In the genomic region with DNA sequence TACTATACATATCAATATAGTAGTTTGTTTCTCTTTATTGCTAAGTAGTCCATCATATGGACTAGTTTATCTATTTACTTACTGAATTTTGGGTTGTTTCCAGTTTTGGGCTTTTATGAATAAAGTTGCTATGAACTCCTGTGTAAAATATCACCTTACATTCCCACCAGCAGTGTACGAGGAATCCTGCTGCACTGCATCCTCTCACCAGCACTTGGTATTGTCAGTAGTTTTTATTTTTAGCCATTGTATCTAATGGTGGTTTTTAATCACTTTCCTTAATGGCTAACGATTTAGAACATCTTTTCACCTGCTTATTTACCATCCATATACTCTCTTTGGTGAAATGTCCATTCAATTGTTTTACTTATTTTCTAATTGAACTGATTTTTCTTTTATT, we compare ENCODE assay signal across 30 cellular contexts. TPM values are rescaled to one million over a fixed set of nuclear protein-coding genes. Genes with fewer than 3 reads are reported as not detected.
"Had no signal": no experiment of that assay in that cellular context is flagged by ENCODE, and none has a peak within 500 bp of the region (broad histone marks: within the 10 kb centered on the region; RNA-seq: fewer than 3 reads in every experiment).

No MANE protein-coding gene starts in this region.

- H3K4me3 ChIP-seq: psoas muscle, thyroid gland, upper lobe of right lung had no signal

- H3K27me3 Mint-ChIP-seq: activated naive CD4-positive, alpha-beta T cell treated with anti-CD3 and anti-CD28 coated beads, Interleukin-2, amount 10 ng/mL, durations not matched to agents 7 days and 5 days; activated naive CD8-positive, alpha-beta T cell treated with anti-CD3 and anti-CD28 coated beads, Interleukin-2, amount 50 U/mL, for 24 hours; dendritic cell treated with granulocyte-macrophage colony-stimulating factor and Interleukin-4, amounts not matched to agents 40 ng/mL and 50 ng/mL, for 4 days; natural killer cell treated with Interleukin-12 subunit alpha and Interleukin-12 subunit beta and Interleukin-15 and Interleukin-18, amount 100 ng/mL, for 72 hours had no signal

- H3K9me3 Mint-ChIP-seq: activated naive CD4-positive, alpha-beta T cell treated with anti-CD3 and anti-CD28 coated beads, Interleukin-2, amount 10 ng/mL, durations not matched to agents 7 days and 5 days; activated naive CD8-positive, alpha-beta T cell treated with anti-CD3 and anti-CD28 coated beads, Interleukin-2, amount 50 U/mL, for 24 hours; dendritic cell treated with granulocyte-macrophage colony-stimulating factor and Interleukin-4, amounts not matched to agents 40 ng/mL and 50 ng/mL, for 4 days; natural killer cell treated with Interleukin-12 subunit alpha and Interleukin-12 subunit beta and Interleukin-15 and Interleukin-18, amount 100 ng/mL, for 72 hours had no signal

- H3K27me3 ChIP-seq: thyroid gland, upper lobe of right lung had no signal

- DNase-seq: activated CD4-positive, alpha-beta T cell treated with anti-CD3 and anti-CD28 coated beads for 4 hours; activated CD4-positive, alpha-beta T cell treated with anti-CD3 and anti-CD28 coated beads, Interleukin-2, amount 50 U/mL, for 48 hours; activated CD4-positive, CD25-positive, alpha-beta regulatory T cell; activated CD8-positive, alpha-beta memory T cell treated with anti-CD3 and anti-CD28 coated beads, Interleukin-2, amount 50 U/mL, for 48 hours; activated effector memory CD4-positive, alpha-beta T cell treated with Interleukin-2 at 50 U/mL for 16 hours; activated naive CD4-positive, alpha-beta T cell treated with anti-CD3 and anti-CD28 coated beads, Interleukin-2, amount 10 ng/mL, durations not matched to agents 7 days and 5 days; activated naive CD8-positive, alpha-beta T cell treated with anti-CD3 and anti-CD28 coated beads, Interleukin-2, amount 50 U/mL, for 24 hours; activated T-cell treated with anti-CD3 and anti-CD28 coated beads, Interleukin-2, amount 50 U/mL, for 48 hours; effector CD4-positive, alpha-beta T cell; foreskin fibroblast; kidney; mammary epithelial cell; midbrain; psoas muscle; right cardiac atrium; stimulated activated CD4-positive, alpha-beta T cell treated with anti-CD3 and anti-CD28 coated beads, Interleukin-12 subunit alpha, Interleukin-12 subunit beta, amount 100 ng/mL, for 4 hours; stimulated activated CD4-positive, alpha-beta T cell treated with anti-CD3 and anti-CD28 coated beads, Interleukin-4, amount 100 ng/mL, for 4 hours; stimulated activated naive CD8-positive, alpha-beta T cell treated with anti-CD3 and anti-CD28 coated beads, Interleukin-15, Interleukin-2, amounts not matched to agents 100 U/mL and 50 U/mL, for 24 hours; T-helper 1 cell; T-helper 9 cell; thyroid gland; upper lobe of right lung had no signal

- ATAC-seq: activated naive CD8-positive, alpha-beta T cell treated with anti-CD3 and anti-CD28 coated beads, Interleukin-2, amount 50 U/mL, for 24 hours; left lobe of liver; natural killer cell treated with Interleukin-12 subunit alpha and Interleukin-12 subunit beta and Interleukin-15 and Interleukin-18, amount 100 ng/mL, for 72 hours; stimulated activated naive CD8-positive, alpha-beta T cell treated with anti-CD3 and anti-CD28 coated beads, Interleukin-15, Interleukin-2, amounts not matched to agents 100 U/mL and 50 U/mL, for 24 hours; upper lobe of right lung had no signal

- H3K9me3 ChIP-seq: psoas muscle, thyroid gland, upper lobe of right lung had no signal

- H3K27ac ChIP-seq: psoas muscle, upper lobe of right lung had no signal

- H3K4me3 Mint-ChIP-seq: activated naive CD4-positive, alpha-beta T cell treated with anti-CD3 and anti-CD28 coated beads, Interleukin-2, amount 10 ng/mL, durations not matched to agents 7 days and 5 days; activated naive CD8-positive, alpha-beta T cell treated with anti-CD3 and anti-CD28 coated beads, Interleukin-2, amount 50 U/mL, for 24 hours; dendritic cell treated with granulocyte-macrophage colony-stimulating factor and Interleukin-4, amounts not matched to agents 40 ng/mL and 50 ng/mL, for 4 days; natural killer cell treated with Interleukin-12 subunit alpha and Interleukin-12 subunit beta and Interleukin-15 and Interleukin-18, amount 100 ng/mL, for 72 hours had no signal

- H3K27ac Mint-ChIP-seq: activated naive CD4-positive, alpha-beta T cell treated with anti-CD3 and anti-CD28 coated beads, Interleukin-2, amount 10 ng/mL, durations not matched to agents 7 days and 5 days; activated naive CD8-positive, alpha-beta T cell treated with anti-CD3 and anti-CD28 coated beads, Interleukin-2, amount 50 U/mL, for 24 hours; natural killer cell treated with Interleukin-12 subunit alpha and Interleukin-12 subunit beta and Interleukin-15 and Interleukin-18, amount 100 ng/mL, for 72 hours had no signal

RNA-seq across cellular contexts. Expression of a gene that starts 44.0 kb away (rescaled TPM):
- total RNA-seq: activated CD8-positive, alpha-beta memory T cell treated with anti-CD3 and anti-CD28 coated beads for 36 hours; epithelial cell of proximal tubule; fibroblast of lung; kidney; left lobe of liver; mammary epithelial cell; osteocyte; subcutaneous adipose tissue had no signal
